In genomic region chr11:8806974-8807373, GRCh38 we compare ENCODE assay signal across 11 cellular contexts.
DNase-seq lines count a peak whose midpoint lies in the region; TF ChIP-seq lines count a peak whose summit lies in the region.
"Had no signal": no experiment of that assay in that cellular context is flagged by ENCODE, and none has a peak within 500 bp of the region (broad histone marks: within the 10 kb centered on the region; RNA-seq: fewer than 3 reads in every experiment).

No MANE protein-coding gene starts in this region.

- H3K27me3 ChIP-seq in SJCRH30: no peaks in the 10 kb centered on the region
- no peaks in the 10 kb centered on the region for H3K27me3 ChIP-seq in esophagus squamous epithelium
- no peaks in the 10 kb centered on the region for H3K27me3 ChIP-seq in neural progenitor cell
- no peaks in the 10 kb centered on the region for H3K27me3 ChIP-seq in tibial artery

- peak overlapping the region; percentile 95 for H3K27ac Mint-ChIP-seq in neural progenitor cell
- H3K27ac Mint-ChIP-seq: activated CD4-positive, alpha-beta T cell treated with anti-CD3 and anti-CD28 coated beads for 36 hours; memory B cell had no signal

- peak overlapping the region; percentile 52 for H3K4me3 Mint-ChIP-seq in neural progenitor cell
- H3K4me3 Mint-ChIP-seq: activated CD4-positive, alpha-beta T cell treated with anti-CD3 and anti-CD28 coated beads for 36 hours; memory B cell had no signal

- H3K4me1 Mint-ChIP-seq in neural progenitor cell: peaks cover 70% of the 10 kb centered on the region

- H3K4me2 ChIP-seq in neural progenitor cell: peak overlapping the region; percentile 59

- peaks cover 17% of the 10 kb centered on the region for H3K36me3 Mint-ChIP-seq in neural progenitor cell
- H3K36me3 Mint-ChIP-seq: memory B cell had no signal

- intact Hi-C loops in esophagus squamous epithelium (cut with DNase I) (no loop called here), tibial artery (cut with DNase I; ENCODE audit: low total_unique reads) (no loop called here)

- TF ChIP-seq POLR2A in esophagus squamous epithelium (IDR thresholded peaks at IDR 0.05): no peak

- H3K4me3 ChIP-seq in SJCRH30 (no peak overlapping the region), esophagus squamous epithelium (peak overlapping the region in 2 of 4 donors; percentile 57 to 68), neural progenitor cell (no peak overlapping the region), tibial artery (peak overlapping the region; percentile 66 to 71)

- H3K9ac ChIP-seq in neural progenitor cell: no peak overlapping the region

- H3K27ac ChIP-seq in SJCRH30: peak overlapping the region; percentile 92
- peak overlapping the region; percentile 88 to 95 (median 91) for H3K27ac ChIP-seq in esophagus squamous epithelium
- no peak overlapping the region for H3K27ac ChIP-seq in neural progenitor cell
- H3K27ac ChIP-seq in tibial artery: peak overlapping the region; percentile 87 to 91

- peaks cover 22% of the 10 kb centered on the region for H3F3A ChIP-seq in neural progenitor cell (ENCODE audit: low read depth)

- TF ChIP-seq CTCF in esophagus squamous epithelium (IDR thresholded peaks at IDR 0.05) (no peak), neural progenitor cell (IDR thresholded peaks at IDR 0.05) (no peak), tibial artery (IDR thresholded peaks at IDR 0.05) (no peak)

- no peak for DNase-seq in SJCRH30
- DNase-seq in esophagus squamous epithelium (lab: John Stamatoyannopoulos, UW): no peak
- DNase-seq in neural progenitor cell (ENCODE audit: low spot score): no peak
- DNase-seq in tibial artery: no peak
- DNase-seq in superior temporal gyrus (ENCODE audit: extremely low spot score): no peak
- DNase-seq in HCEC 1CT: no peak
- no peak for DNase-seq in AG20443 (ENCODE audit: low spot score)
- DNase-seq: activated CD4-positive, alpha-beta T cell treated with anti-CD3 and anti-CD28 coated beads for 36 hours; activated effector memory CD4-positive, alpha-beta T cell treated with anti-CD3 and anti-CD28 coated beads, Interleukin-2, amount 50 U/mL, for 16 hours; cerebellar nuclear complex had no signal

- H3K27me3 Mint-ChIP-seq in neural progenitor cell (ENCODE audit: insufficient read depth, low read depth): no peaks in the 10 kb centered on the region

- no peaks in the 10 kb centered on the region for H3K9me3 ChIP-seq in SJCRH30 (replicated peaks)
- H3K9me3 ChIP-seq in esophagus squamous epithelium: no peaks in the 10 kb centered on the region
- no peaks in the 10 kb centered on the region for H3K9me3 ChIP-seq in neural progenitor cell (ENCODE audit: low read depth)
- H3K9me3 ChIP-seq in tibial artery: no peaks in the 10 kb centered on the region

- peaks cover 33% of the 10 kb centered on the region for H4K20me1 ChIP-seq in neural progenitor cell (ENCODE audit: low read depth)

- H3K9me3 Mint-ChIP-seq in neural progenitor cell: no peaks in the 10 kb centered on the region
- H3K9me3 Mint-ChIP-seq: memory B cell had no signal

- peaks cover 35% of the 10 kb centered on the region for H3K4me1 ChIP-seq in SJCRH30
- H3K4me1 ChIP-seq in esophagus squamous epithelium: peaks cover 36 to 89% (median 43%) of the 10 kb centered on the region in 3 donors
- H3K4me1 ChIP-seq in neural progenitor cell: peaks cover 42% of the 10 kb centered on the region
- H3K4me1 ChIP-seq in tibial artery: peaks cover 0 to 73% (median 54%) of the 10 kb centered on the region in 4 donors

- no peak overlapping the region for H2AFZ ChIP-seq in neural progenitor cell (replicated peaks)

- H3K36me3 ChIP-seq in SJCRH30 (peaks cover 11% of the 10 kb centered on the region; the same call in 1 of the 2 replicates), esophagus squamous epithelium (peaks cover 0 to 6% (median 0%) of the 10 kb centered on the region in 3 donors), neural progenitor cell (no peaks in the 10 kb centered on the region), tibial artery (peaks cover 0 to 4% (median 0%) of the 10 kb centered on the region in 3 donors)

- WGBS in esophagus squamous epithelium, 2 donors: 47% methylated on average over 2 to 7 of the region's 8 CpGs

- peaks cover 7% of the 10 kb centered on the region for H3K79me2 ChIP-seq in neural progenitor cell (ENCODE audit: low read depth)

Comparison
In these comparisons a context has a peak if more than half of its experiments do, and no peak if none do; other contexts are left out.
1. H3K4me3 ChIP-seq: peak in tibial artery (2 of 2); none in SJCRH30 (single experiment) and neural progenitor cell (single experiment).